In the genomic region with DNA sequence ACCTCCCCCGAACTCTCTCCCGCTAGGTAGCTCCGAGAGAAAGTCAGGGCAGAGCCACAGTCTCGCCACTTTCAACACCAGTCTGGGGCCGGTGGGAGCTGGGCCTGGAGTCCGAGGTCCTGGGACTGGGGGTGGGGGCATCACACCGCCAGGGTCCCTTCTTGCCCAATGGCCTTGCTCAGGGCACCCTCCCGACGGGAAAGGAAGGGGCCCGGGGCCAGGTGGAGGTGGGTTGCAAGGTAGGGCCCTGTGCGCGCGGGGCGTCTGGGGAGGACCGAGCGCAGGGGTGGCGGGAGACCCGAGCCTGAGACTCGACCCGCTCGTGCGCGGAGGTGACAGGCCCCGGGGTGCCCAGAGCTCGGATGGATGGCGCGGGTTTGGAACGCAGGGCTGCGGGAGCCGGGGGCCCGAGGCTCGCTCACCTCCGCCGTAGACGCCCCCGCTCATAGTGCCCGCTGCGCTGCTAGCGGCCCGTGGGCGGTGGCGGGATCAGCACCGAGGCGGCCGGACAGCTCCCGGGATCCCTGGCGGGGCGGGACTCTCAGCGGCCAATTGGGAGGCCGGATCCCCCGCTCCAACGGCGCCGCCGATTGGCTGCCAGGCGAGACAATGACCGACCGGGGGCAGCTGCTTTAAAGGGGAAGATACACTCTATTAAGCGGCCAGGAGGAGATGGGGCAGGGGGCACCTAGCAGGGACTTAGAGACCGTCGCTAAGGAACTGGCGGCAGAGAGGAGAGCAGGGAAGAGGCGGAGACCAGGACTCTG, we compare ENCODE assay signal across 8 cellular contexts. TPM values are rescaled to one million over a fixed set of nuclear protein-coding genes. Genes with fewer than 3 reads are reported as not detected.
A peak's percentile ranks its signal among the peaks of the same experiment; 100 is the strongest.
DNase-seq lines count a peak whose midpoint lies in the region; ATAC-seq and TF ChIP-seq lines count a peak whose summit lies in the region.

Gene ACTL6B (minus strand): TSS at position 541 of the 767 bp plus-strand sequence. CDS start 94 bp downstream, at position 447.

- ATAC-seq in omental fat pad (ENCODE audit: low FRiP score) (peak; percentile 56), GM18517 (IDR thresholded peaks at IDR 0.05; ENCODE audit: unreplicated experiment) (no peak), GM19452 (IDR thresholded peaks at IDR 0.05; ENCODE audit: unreplicated experiment) (no peak), HG03139 (IDR thresholded peaks at IDR 0.05; ENCODE audit: unreplicated experiment) (no peak)

- TF ChIP-seq CTCF in GM10248 (IDR thresholded peaks at IDR 0.05; ENCODE audit: control extremely low read depth, extremely low read depth, low read depth, missing control alignments) = no peak
- TF ChIP-seq CTCF in omental fat pad (IDR thresholded peaks at IDR 0.05) = no peak

- peak; percentile 55 for DNase-seq in GM10248 (ENCODE audit: extremely low spot score)
- DNase-seq in NCI-H2196 (lab: John Stamatoyannopoulos, UW; ENCODE audit: unreplicated experiment) = peak; percentile 89
- peak; percentile 87 for DNase-seq in activated CD8-positive, alpha-beta memory T cell treated with anti-CD3 and anti-CD28 coated beads, Interleukin-2, amount 50 U/mL, for 48 hours
- DNase-seq in foreskin melanocyte = peak; percentile 45
- DNase-seq in omental fat pad (ENCODE audit: low spot score) = no peak

- POLR2A ChIA-PET in GM10248 (lab: Yijun Ruan, JAX) = no interaction called here

- CTCF ChIA-PET in GM10248 (lab: Yijun Ruan, JAX) = interaction anchor here (0.9 kb wide), 1 partner anchor 10 kb away, joined by 3 read pairs; no protein-coding TSS in a partner anchor

RNA-seq across cellular contexts. Expression of gene ACTL6B, which starts in this region (rescaled TPM):
- not detected for total RNA-seq in omental fat pad

Comparison
In these comparisons a context has a peak if more than half of its experiments do, and no peak if none do; other contexts are left out.
1. Peak in ATAC-seq in omental fat pad; RNA of the gene not detected or under 1 TPM.